In genomic region chr16:1816396-1817275, GRCh38 we compare ENCODE assay signal across 3 cellular contexts.
TF ChIP-seq lines count a peak whose summit lies in the region.

No MANE protein-coding gene starts in this region.

TF ChIP-seq in IMR-90, 13 proteins besides CTCF, POLR2A, EP300 and RAD21:
- TF ChIP-seq USF2 (IDR thresholded peaks at IDR 0.05; ENCODE audit: low read depth, low read length) (no peak), NFE2L2 (IDR thresholded peaks at IDR 0.05; ENCODE audit: low read depth, low read length) (no peak), RCOR1 (IDR thresholded peaks at IDR 0.05; ENCODE audit: insufficient replicate concordance, low read length) (no peak), ELK1 (IDR thresholded peaks at IDR 0.05; ENCODE audit: borderline replicate concordance, low read depth, low read length) (no peak), FOS (IDR thresholded peaks at IDR 0.05; ENCODE audit: low read depth, low read length) (no peak), CHD1 (IDR thresholded peaks at IDR 0.05; ENCODE audit: low read depth, low read length) (no peak), RFX5 (IDR thresholded peaks at IDR 0.05; ENCODE audit: low read depth, low read length) (no peak), MAFK (IDR thresholded peaks at IDR 0.05; ENCODE audit: low read depth, low read length) (no peak), MAZ (IDR thresholded peaks at IDR 0.05; ENCODE audit: borderline replicate concordance, low read depth, low read length) (no peak), CEBPB (IDR thresholded peaks at IDR 0.05; ENCODE audit: low read depth, low read length) (no peak), MXI1 (IDR thresholded peaks at IDR 0.05; ENCODE audit: borderline replicate concordance, low read depth, low read length) (no peak), SMC3 (IDR thresholded peaks at IDR 0.05; ENCODE audit: low read depth, low read length) (no peak), BHLHE40 (IDR thresholded peaks at IDR 0.05; ENCODE audit: low read depth, low read length) (no peak)

TF ChIP-seq in H1, 55 proteins besides CTCF, POLR2A, EP300 and RAD21:
- TF ChIP-seq E2F6 (IDR thresholded peaks at IDR 0.05) (no peak), SIX5 (IDR thresholded peaks at IDR 0.05; ENCODE audit: low read depth, low read length) (no peak), MAX (IDR thresholded peaks at IDR 0.05) (no peak), KDM5A (IDR thresholded peaks at IDR 0.05; ENCODE audit: low read length) (no peak), EGR1 (IDR thresholded peaks at IDR 0.05; ENCODE audit: borderline replicate concordance, low read depth, low read length) (no peak)

TF ChIP-seq in liver, 16 proteins besides CTCF, POLR2A, EP300 and RAD21:
- no peak for TF ChIP-seq ATF3 (IDR thresholded peaks at IDR 0.05)
- TF ChIP-seq HNF4A (conservative IDR thresholded peaks at IDR 0.05) = peak; percentile 5 to 80
- peak in 1 of 2 donors; percentile 63 for TF ChIP-seq RXRA (IDR thresholded peaks at IDR 0.05)
- TF ChIP-seq JUND (IDR thresholded peaks at IDR 0.05) = no peak
TF ChIP-seq in liver: peak in this region for 2.
